1 cellular context compared by ENCODE assay signal in genomic region chr1:28518000-28518744, GRCh38.
A peak's percentile ranks its signal among the peaks of the same experiment; 100 is the strongest.
TF ChIP-seq lines count a peak whose summit lies in the region.

No MANE protein-coding gene starts in this region.

TF ChIP-seq in HEK293, 187 proteins besides CTCF, POLR2A, EP300 and RAD21 (continued from another document):
- TF ChIP-seq ZBTB10 (tag by site-specific recombination; IDR thresholded peaks at IDR 0.05), result peak; percentile 89
